ENCODE assay signal across 11 cellular contexts in the genomic region with DNA sequence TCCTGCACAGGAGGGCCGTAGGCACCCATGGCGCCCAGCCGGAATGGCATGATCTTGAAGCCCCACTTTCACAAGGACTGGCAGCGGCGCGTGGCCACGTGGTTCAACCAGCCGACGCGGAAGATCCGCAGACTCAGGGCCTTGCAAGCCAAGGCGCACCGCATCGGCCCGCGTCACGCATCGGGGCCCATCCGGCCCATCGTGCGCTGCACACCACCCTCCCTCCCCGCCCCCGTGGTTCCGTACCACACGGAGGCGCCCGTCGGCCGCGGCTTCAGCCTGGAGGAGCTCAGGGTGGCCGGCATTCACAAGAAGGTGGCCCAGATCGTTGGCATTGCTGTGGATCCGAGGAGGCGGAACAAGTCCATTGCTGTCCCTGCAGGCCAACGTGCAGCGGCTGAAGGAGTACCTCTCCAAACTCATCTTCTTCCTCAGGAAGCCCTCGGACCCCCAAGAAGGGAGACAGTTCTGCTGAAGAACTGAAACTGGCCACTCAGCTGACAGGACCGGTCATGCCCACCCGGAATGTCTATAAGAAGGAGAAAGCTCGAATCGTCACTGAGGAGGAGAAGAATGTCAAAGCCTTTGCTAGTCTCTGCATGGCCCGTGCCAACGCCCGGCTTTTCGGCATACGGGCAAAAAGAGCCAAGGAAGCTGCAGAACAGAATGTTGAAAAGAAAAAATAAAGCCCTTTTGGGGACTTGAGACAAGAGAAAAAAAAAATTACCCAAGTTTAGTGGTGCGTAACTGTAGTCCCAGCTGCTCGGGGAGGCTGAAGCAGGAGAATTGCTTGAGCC. TPM values are rescaled to one million over a fixed set of nuclear protein-coding genes. Genes with fewer than 3 reads are reported as not detected.
A peak's percentile ranks its signal among the peaks of the same experiment; 100 is the strongest.
DNase-seq lines count a peak whose midpoint lies in the region; ATAC-seq, FAIRE-seq and TF ChIP-seq lines count a peak whose summit lies in the region.
"Had no signal": no experiment of that assay in that cellular context is flagged by ENCODE, and none has a peak within 500 bp of the region (broad histone marks: within the 10 kb centered on the region; RNA-seq: fewer than 3 reads in every experiment).

No MANE protein-coding gene starts in this region.

- peak overlapping the region; percentile 53 for H3K4me2 ChIP-seq in OCI-LY1 (ENCODE audit: low read length)

- H3K27me3 ChIP-seq in GM06990 (replicated peaks; ENCODE audit: control insufficient read depth, insufficient read depth, low read length) (no peaks in the 10 kb centered on the region; the same call in 1 of the 2 replicates), OCI-LY1 (ENCODE audit: insufficient read depth, low read length) (peaks cover 10% of the 10 kb centered on the region), heart right ventricle (peaks cover 0 to 83% (median 73%) of the 10 kb centered on the region in 7 donors)

- peak; percentile 82 for DNase-seq in GM06990 (ENCODE audit: extremely low read depth, insufficient read length)
- peak in 1 of 2 donors; percentile 27 for DNase-seq in heart right ventricle
- DNase-seq in putamen (ENCODE audit: low spot score), result peak; percentile 8
- no peak for DNase-seq in H54 (ENCODE audit: insufficient read length, low spot score)
- no peak for DNase-seq in EL
- DNase-seq: NCI-H1105, tibial artery had no signal

- H3K9me2 ChIP-seq in OCI-LY1 (ENCODE audit: low read depth, low read length), result no peaks in the 10 kb centered on the region

- TF ChIP-seq CTCF in GM06990 (IDR thresholded peaks at IDR 0.05; ENCODE audit: insufficient read depth, low read length, poor library complexity, severe bottlenecking), result peak; percentile 67
- peak; percentile 41 for TF ChIP-seq CTCF in OCI-LY1 (IDR thresholded peaks at IDR 0.05; ENCODE audit: low read length)
- peak in 7 of 9 donors; percentile 15 to 46 (median 31) for TF ChIP-seq CTCF in heart right ventricle (IDR thresholded peaks at IDR 0.05)

- H3K9ac ChIP-seq in OCI-LY1 (ENCODE audit: low read length), result peak overlapping the region; percentile 3; the same call in 1 of the 2 replicates

- H3K4me1 ChIP-seq in OCI-LY1 (ENCODE audit: insufficient read depth, low read length, severe bottlenecking), result peaks cover 11% of the 10 kb centered on the region
- H3K4me1 ChIP-seq in heart right ventricle, result peaks cover 0 to 8% (median 0%) of the 10 kb centered on the region in 9 donors

- no peaks in the 10 kb centered on the region for H3K79me2 ChIP-seq in OCI-LY1 (ENCODE audit: insufficient read depth, low read length)

- H4K20me1 ChIP-seq in OCI-LY1 (ENCODE audit: insufficient read depth, low read length), result no peaks in the 10 kb centered on the region

- H2AFZ ChIP-seq in OCI-LY1 (ENCODE audit: low read length), result no peak overlapping the region

- ATAC-seq in heart right ventricle, result peak in 6 of 8 donors; percentile 49 to 68 (median 58)
- ATAC-seq in GM21723 (IDR thresholded peaks at IDR 0.05; ENCODE audit: unreplicated experiment), result no peak
- no peak for ATAC-seq in GM21529 (IDR thresholded peaks at IDR 0.05; ENCODE audit: unreplicated experiment)

- H3K4me3 ChIP-seq in GM06990 (replicated peaks; ENCODE audit: low read depth, low read length) (peak overlapping the region; percentile 30), OCI-LY1 (ENCODE audit: low read depth, low read length, poor library complexity, severe bottlenecking) (peak overlapping the region; percentile 42), heart right ventricle (peak overlapping the region in 5 of 10 donors; percentile 2 to 14 (median 6))
- H3K4me3 ChIP-seq: tibial artery had no signal

- H3F3A ChIP-seq in OCI-LY1 (ENCODE audit: insufficient read depth, low read length), result no peaks in the 10 kb centered on the region

- TF ChIP-seq POLR2A in H54 (IDR thresholded peaks at IDR 0.05; ENCODE audit: low read depth, low read length), result no peak

- no peak for FAIRE-seq in H54 (lab: Jason Lieb, UNC)

- WGBS in heart right ventricle, 2 donors, result 33 to 34% methylated on average over 48 of the region's 48 CpGs

- intact Hi-C loops in heart right ventricle (cut with DNase I), result no loop called here

- H3K27ac ChIP-seq in OCI-LY1 (ENCODE audit: low read depth, low read length, poor library complexity, severe bottlenecking), result no peak overlapping the region
- H3K27ac ChIP-seq in heart right ventricle, result no peak overlapping the region
- H3K27ac ChIP-seq: RWPE1, tibial artery had no signal

- no peaks in the 10 kb centered on the region for H3K36me3 ChIP-seq in GM06990 (ENCODE audit: control insufficient read depth, insufficient read depth, low read length)
- H3K36me3 ChIP-seq in OCI-LY1 (ENCODE audit: insufficient read depth, low read length), result no peaks in the 10 kb centered on the region
- no peaks in the 10 kb centered on the region for H3K36me3 ChIP-seq in heart right ventricle
- H3K36me3 ChIP-seq: tibial artery had no signal

- H3K9me3 ChIP-seq in OCI-LY1 (ENCODE audit: low read length) (0 out of 2 replicates have a peak, but pooled peaks cover 3% of the 10 kb centered on the region), heart right ventricle (no peaks in the 10 kb centered on the region)
- H3K9me3 ChIP-seq: tibial artery had no signal

RNA-seq across cellular contexts. Expression of a gene that starts 9.9 kb away (rescaled TPM):
- total RNA-seq in heart right ventricle, result 10 to 100 TPM; 10.3 to 22.5 (median 11.6) TPM
- polyA plus RNA-seq in heart right ventricle, result 1 to 10 TPM; 7.6 to 8.4 TPM

RNA-seq across cellular contexts. Expression of a gene that starts 18.4 kb away (rescaled TPM):
- total RNA-seq in heart right ventricle, result 10 to 100 TPM in 1 of 10 donors, 1 to 10 TPM in 9; 2.6 to 25.0 (median 5.9) TPM
- 1 to 10 TPM; 7.9 to 9.3 TPM for polyA plus RNA-seq in heart right ventricle

Comparison
In these comparisons a context has a peak if more than half of its experiments do, and no peak if none do; other contexts are left out.
1. DNase-seq: peak in GM06990 (single experiment) and putamen (single experiment); none in H54 (single experiment) and EL (single experiment).
2. ATAC-seq: peak in heart right ventricle (6 of 8); none in GM21723 (single experiment) and GM21529 (single experiment).
3. Peak in every context shown above with its lines, with median percentiles within 50 percentile points of each other: CTCF ChIP-seq.